Comparison of ENCODE assay signal across 1 cellular context in the genomic region with DNA sequence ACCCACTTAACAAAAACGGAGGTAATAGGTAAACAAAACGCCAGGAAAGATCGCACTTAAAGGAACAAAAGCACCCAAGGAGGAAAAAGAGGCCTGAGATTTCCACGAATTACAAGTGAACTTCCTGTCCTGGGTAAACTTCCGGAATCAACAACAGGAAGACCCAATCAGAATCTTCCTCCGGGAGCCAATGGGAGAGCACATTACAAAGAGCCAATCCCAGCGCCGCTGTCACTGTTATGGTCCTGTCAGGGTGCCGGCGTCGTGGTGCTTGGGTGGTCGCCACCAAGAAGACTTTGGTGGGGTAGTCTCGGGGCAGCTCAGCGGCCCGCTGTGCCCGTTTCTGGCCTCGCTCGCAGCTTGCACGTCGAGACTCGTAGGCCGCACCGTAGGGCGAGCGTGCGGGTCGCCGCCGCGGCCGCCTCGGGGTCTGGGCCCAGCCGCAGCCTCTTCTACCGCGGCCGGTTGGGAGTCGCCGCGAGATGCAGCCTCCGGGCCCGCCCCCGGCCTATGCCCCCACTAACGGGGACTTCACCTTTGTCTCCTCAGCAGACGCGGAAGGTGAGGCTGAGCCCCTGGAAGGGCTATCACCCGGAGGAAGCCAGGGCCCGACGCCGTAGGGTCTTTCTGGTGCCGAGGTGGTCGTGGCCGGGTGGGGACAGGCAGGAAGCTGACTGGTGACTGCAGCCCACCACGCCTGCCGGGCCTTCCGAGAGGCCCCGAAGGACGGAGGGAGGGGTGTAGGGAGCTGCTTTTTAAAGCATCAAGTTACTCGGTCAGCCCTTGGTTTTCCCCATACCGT.
TF ChIP-seq lines count a peak whose summit lies in the region.

A gene (plus strand): TSS at position 231 of the 802 bp plus-strand sequence. CDS start 252 bp downstream, at position 483.

TF ChIP-seq in neural cell, 6 proteins besides CTCF, POLR2A, EP300 and RAD21 (continued from another document):
- TF ChIP-seq, protein P1, sequence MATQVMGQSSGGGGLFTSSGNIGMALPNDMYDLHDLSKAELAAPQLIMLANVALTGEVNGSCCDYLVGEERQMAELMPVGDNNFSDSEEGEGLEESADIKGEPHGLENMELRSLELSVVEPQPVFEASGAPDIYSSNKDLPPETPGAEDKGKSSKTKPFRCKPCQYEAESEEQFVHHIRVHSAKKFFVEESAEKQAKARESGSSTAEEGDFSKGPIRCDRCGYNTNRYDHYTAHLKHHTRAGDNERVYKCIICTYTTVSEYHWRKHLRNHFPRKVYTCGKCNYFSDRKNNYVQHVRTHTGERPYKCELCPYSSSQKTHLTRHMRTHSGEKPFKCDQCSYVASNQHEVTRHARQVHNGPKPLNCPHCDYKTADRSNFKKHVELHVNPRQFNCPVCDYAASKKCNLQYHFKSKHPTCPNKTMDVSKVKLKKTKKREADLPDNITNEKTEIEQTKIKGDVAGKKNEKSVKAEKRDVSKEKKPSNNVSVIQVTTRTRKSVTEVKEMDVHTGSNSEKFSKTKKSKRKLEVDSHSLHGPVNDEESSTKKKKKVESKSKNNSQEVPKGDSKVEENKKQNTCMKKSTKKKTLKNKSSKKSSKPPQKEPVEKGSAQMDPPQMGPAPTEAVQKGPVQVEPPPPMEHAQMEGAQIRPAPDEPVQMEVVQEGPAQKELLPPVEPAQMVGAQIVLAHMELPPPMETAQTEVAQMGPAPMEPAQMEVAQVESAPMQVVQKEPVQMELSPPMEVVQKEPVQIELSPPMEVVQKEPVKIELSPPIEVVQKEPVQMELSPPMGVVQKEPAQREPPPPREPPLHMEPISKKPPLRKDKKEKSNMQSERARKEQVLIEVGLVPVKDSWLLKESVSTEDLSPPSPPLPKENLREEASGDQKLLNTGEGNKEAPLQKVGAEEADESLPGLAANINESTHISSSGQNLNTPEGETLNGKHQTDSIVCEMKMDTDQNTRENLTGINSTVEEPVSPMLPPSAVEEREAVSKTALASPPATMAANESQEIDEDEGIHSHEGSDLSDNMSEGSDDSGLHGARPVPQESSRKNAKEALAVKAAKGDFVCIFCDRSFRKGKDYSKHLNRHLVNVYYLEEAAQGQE (IDR thresholded peaks at IDR 0.05; ENCODE audit: borderline replicate concordance): peak; percentile 31
- TF ChIP-seq TAF1 (IDR thresholded peaks at IDR 0.05; ENCODE audit: low read depth) (peak; percentile 47), EZH2 (IDR thresholded peaks at IDR 0.05; ENCODE audit: borderline replicate concordance, insufficient read depth, low read length, poor library complexity, severe bottlenecking) (no peak)
